Comparison of ENCODE assay signal across 1 cellular context in genomic region chr11:63180536-63180935, GRCh38.
TF ChIP-seq lines count a peak whose summit lies in the region.

No MANE protein-coding gene starts in this region.

TF ChIP-seq in GM23338, 12 proteins besides CTCF, POLR2A, EP300 and RAD21:
- peak; percentile 19; the same call in 1 of the 2 replicates for TF ChIP-seq ZNF462 (CRISPR knock-in tag; IDR thresholded peaks at IDR 0.05)
- no peak for TF ChIP-seq EZH2 (IDR thresholded peaks at IDR 0.05; ENCODE audit: low read depth, unreplicated experiment)
- no peak for TF ChIP-seq ZNF331 (CRISPR knock-in tag; IDR thresholded peaks at IDR 0.05; ENCODE audit: low read depth)
- no peak for TF ChIP-seq EZH2phosphoT487 (IDR thresholded peaks at IDR 0.05; ENCODE audit: unreplicated experiment)
- no peak for TF ChIP-seq JUNB (IDR thresholded peaks at IDR 0.05; ENCODE audit: unreplicated experiment)
- no peak for TF ChIP-seq ZNF114 (CRISPR knock-in tag; IDR thresholded peaks at IDR 0.05)
- no peak for TF ChIP-seq POLR2AphosphoS5 (IDR thresholded peaks at IDR 0.05; ENCODE audit: low read depth)
- no peak for TF ChIP-seq REST (IDR thresholded peaks at IDR 0.05; ENCODE audit: unreplicated experiment)
TF ChIP-seq in GM23338: peak in this region for 1.
